ENCODE assay signal across 34 cellular contexts in genomic region chr13:45540195-45540594, GRCh38.
"Had no signal": no experiment of that assay in that cellular context is flagged by ENCODE, and none has a peak within 500 bp of the region (broad histone marks: within the 10 kb centered on the region; RNA-seq: fewer than 3 reads in every experiment).

No MANE protein-coding gene starts in this region.

- FAIRE-seq: bronchial epithelial cell had no signal

- H3K27me3 Mint-ChIP-seq: activated B cell treated with CpG ODN at 0.5 μM for 24 hours; activated CD4-positive, alpha-beta T cell treated with anti-CD3 and anti-CD28 coated beads, Interleukin-2, amount 10 ng/mL, durations not matched to agents 24 days and 14 days; activated CD8-positive, alpha-beta memory T cell treated with anti-CD3 and anti-CD28 coated beads, Interleukin-2, amount 10 ng/mL, durations not matched to agents 7 days and 5 days; activated naive CD8-positive, alpha-beta T cell treated with anti-CD3 and anti-CD28 coated beads, Interleukin-2, amount 50 U/mL, for 24 hours; activated T-cell treated with anti-CD3 and anti-CD28 coated beads, Interleukin-2, amount 50 U/mL, for 24 hours had no signal

- H3K36me3 ChIP-seq: SJCRH30 had no signal

- H3K27ac Mint-ChIP-seq: activated B cell treated with CpG ODN at 0.5 μM for 24 hours; activated CD4-positive, alpha-beta T cell treated with anti-CD3 and anti-CD28 coated beads, Interleukin-2, amount 10 ng/mL, durations not matched to agents 24 days and 14 days; activated CD8-positive, alpha-beta memory T cell treated with anti-CD3 and anti-CD28 coated beads, Interleukin-2, amount 10 ng/mL, durations not matched to agents 7 days and 5 days; activated naive CD8-positive, alpha-beta T cell treated with anti-CD3 and anti-CD28 coated beads, Interleukin-2, amount 50 U/mL, for 24 hours; activated T-cell treated with anti-CD3 and anti-CD28 coated beads, Interleukin-2, amount 50 U/mL, for 24 hours; activated T-helper 1 cell treated with anti-CD3 and anti-CD28 coated beads, Interleukin-12 subunit alpha, Interleukin-12 subunit beta, Interleukin-2, Interleukin-4 antibody, amounts not matched to agents 30 ng/mL and 10 ng/mL and 1 ng/mL, durations not matched to agents 14 hours and 24 hours and 36 hours; T-helper 1 cell treated with Interleukin-12 subunit alpha and Interleukin-12 subunit beta and Interleukin-4 antibody, amounts not matched to agents 30 μg/mL and 1 μg/mL, for 36 hours had no signal

- H3K4me3 Mint-ChIP-seq: activated B cell treated with CpG ODN at 0.5 μM for 24 hours; activated CD4-positive, alpha-beta T cell treated with anti-CD3 and anti-CD28 coated beads, Interleukin-2, amount 10 ng/mL, durations not matched to agents 24 days and 14 days; activated CD8-positive, alpha-beta memory T cell treated with anti-CD3 and anti-CD28 coated beads, Interleukin-2, amount 10 ng/mL, durations not matched to agents 7 days and 5 days; activated naive CD8-positive, alpha-beta T cell treated with anti-CD3 and anti-CD28 coated beads, Interleukin-2, amount 50 U/mL, for 24 hours; activated T-cell treated with anti-CD3 and anti-CD28 coated beads, Interleukin-2, amount 50 U/mL, for 24 hours; activated T-helper 1 cell treated with anti-CD3 and anti-CD28 coated beads, Interleukin-12 subunit alpha, Interleukin-12 subunit beta, Interleukin-2, Interleukin-4 antibody, amounts not matched to agents 30 ng/mL and 10 ng/mL and 1 ng/mL, durations not matched to agents 14 hours and 24 hours and 36 hours; T-helper 1 cell treated with Interleukin-12 subunit alpha and Interleukin-12 subunit beta and Interleukin-4 antibody, amounts not matched to agents 30 μg/mL and 1 μg/mL, for 36 hours had no signal

- H3K27ac ChIP-seq: ascending aorta, body of pancreas, Peyer's patch, RWPE1, SJCRH30 had no signal

- H3K27me3 ChIP-seq: ascending aorta, body of pancreas, MG63, Peyer's patch, SJCRH30 had no signal

- H3K4me1 ChIP-seq: ascending aorta, body of pancreas, Peyer's patch had no signal

- H3K36me3 Mint-ChIP-seq: activated naive CD4-positive, alpha-beta T cell treated with anti-CD3 and anti-CD28 coated beads, Interleukin-2, amount 50 U/mL, for 72 hours had no signal

- H3K9me3 ChIP-seq: ascending aorta, body of pancreas, MG63, Peyer's patch, SJCRH30 had no signal

- H3K4me1 Mint-ChIP-seq: activated B cell treated with CpG ODN at 0.5 μM for 24 hours; activated naive CD8-positive, alpha-beta T cell treated with anti-CD3 and anti-CD28 coated beads, Interleukin-2, amount 50 U/mL, for 24 hours had no signal

- H3K4me3 ChIP-seq: ascending aorta, body of pancreas, MG63, Peyer's patch, SJCRH30 had no signal

- ATAC-seq: activated CD8-positive, alpha-beta memory T cell treated with anti-CD3 and anti-CD28 coated beads, Interleukin-2, amount 10 ng/mL, durations not matched to agents 7 days and 5 days; activated naive CD4-positive, alpha-beta T cell treated with anti-CD3 and anti-CD28 coated beads, Interleukin-2, amount 50 U/mL, for 72 hours; activated naive CD8-positive, alpha-beta T cell treated with anti-CD3 and anti-CD28 coated beads, Interleukin-2, amount 50 U/mL, for 24 hours; body of pancreas had no signal

- H3K9me3 Mint-ChIP-seq: activated B cell treated with CpG ODN at 0.5 μM for 24 hours; activated CD4-positive, alpha-beta T cell treated with anti-CD3 and anti-CD28 coated beads, Interleukin-2, amount 10 ng/mL, durations not matched to agents 24 days and 14 days; activated naive CD4-positive, alpha-beta T cell treated with anti-CD3 and anti-CD28 coated beads, Interleukin-2, amount 50 U/mL, for 72 hours; activated naive CD8-positive, alpha-beta T cell treated with anti-CD3 and anti-CD28 coated beads, Interleukin-2, amount 50 U/mL, for 24 hours; activated T-cell treated with anti-CD3 and anti-CD28 coated beads, Interleukin-2, amount 50 U/mL, for 24 hours; activated T-helper 1 cell treated with anti-CD3 and anti-CD28 coated beads, Interleukin-12 subunit alpha, Interleukin-12 subunit beta, Interleukin-2, Interleukin-4 antibody, amounts not matched to agents 30 ng/mL and 10 ng/mL and 1 ng/mL, durations not matched to agents 14 hours and 24 hours and 36 hours; T-helper 1 cell treated with Interleukin-12 subunit alpha and Interleukin-12 subunit beta and Interleukin-4 antibody, amounts not matched to agents 30 μg/mL and 1 μg/mL, for 36 hours had no signal

- DNase-seq: activated B cell treated with CpG ODN at 0.5 μM for 24 hours; activated CD4-positive, alpha-beta T cell treated with anti-CD3 and anti-CD28 coated beads for 1 hour; activated CD4-positive, alpha-beta T cell treated with anti-CD3 and anti-CD28 coated beads, Interleukin-2, amount 10 ng/mL, durations not matched to agents 24 days and 14 days; activated CD4-positive, alpha-beta T cell treated with anti-CD3 and anti-CD28 coated beads, Interleukin-2, amount 50 U/mL, for 48 hours; activated CD8-positive, alpha-beta memory T cell treated with anti-CD3 and anti-CD28 coated beads, Interleukin-2, amount 10 ng/mL, durations not matched to agents 7 days and 5 days; activated effector memory CD4-positive, alpha-beta T cell treated with Interleukin-2 at 50 U/mL for 16 hours; activated naive CD4-positive, alpha-beta T cell treated with Interleukin-2 at 50 U/mL for 16 hours; activated naive CD8-positive, alpha-beta T cell treated with anti-CD3 and anti-CD28 coated beads, Interleukin-2, amount 50 U/mL, for 24 hours; activated T-cell treated with anti-CD3 and anti-CD28 coated beads, Interleukin-2, amount 50 U/mL, for 24 hours; amniotic stem cell; body of pancreas; central memory CD4-positive, alpha-beta T cell; MG63; MV-4-11; NCI-H1092 treated with DMSO at 0.1 percent for 48 hours; NCI-H1417 treated with DMSO at 0.1 percent for 48 hours; NCI-H1694; NCI-H2029; NCI-H2107; NCI-H2171 treated with DMSO at 0.1 percent for 48 hours; NCI-H226; NCI-H526 treated with DMSO at 0.1 percent for 48 hours; NCI-H82; NK-92 treated with Interleukin-12 subunit alpha and Interleukin-12 subunit beta, amount 100 ng/mL, for 24 hours; Peyer's patch; Right ventricle myocardium superior; SJCRH30; T-helper 9 cell had no signal
